8 cellular contexts compared by ENCODE assay signal in the genomic region with DNA sequence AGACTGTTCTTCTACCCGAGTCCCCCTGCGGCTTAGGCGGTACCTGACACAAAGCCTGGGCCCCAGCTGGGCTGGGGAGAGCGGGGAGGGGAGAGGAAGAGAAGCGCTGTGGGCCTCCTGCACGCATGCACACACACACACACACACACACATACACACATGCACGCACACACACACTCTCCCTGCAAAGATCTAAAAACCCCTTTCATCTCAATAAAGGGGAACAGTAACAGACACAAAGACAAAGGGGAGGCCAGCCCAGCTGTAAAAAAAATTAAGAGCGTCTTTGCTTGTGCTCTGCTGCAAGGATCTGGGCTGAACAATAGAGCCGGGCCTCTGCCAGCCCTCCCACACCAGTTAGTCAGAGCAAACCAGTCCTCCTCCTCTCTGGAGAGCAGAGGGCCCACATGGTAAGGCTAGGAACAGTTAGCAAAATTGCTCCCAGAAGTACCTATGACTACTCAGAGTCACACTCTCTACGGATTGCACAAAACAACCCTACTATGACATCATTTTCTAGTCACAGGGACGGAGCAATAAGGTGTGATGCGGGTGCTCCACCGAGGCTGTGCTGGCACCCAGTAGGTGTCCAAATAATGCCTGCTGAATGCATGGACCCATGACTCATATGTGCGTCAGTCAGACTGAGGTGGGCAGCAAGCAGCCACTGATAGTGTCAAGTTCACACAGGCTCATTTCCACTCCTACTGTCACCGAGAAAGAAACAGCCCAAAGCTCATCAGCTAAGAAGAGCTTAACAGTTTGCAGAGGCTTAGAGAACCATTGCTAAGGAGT. TPM values are rescaled to one million over a fixed set of nuclear protein-coding genes. Genes with fewer than 3 reads are reported as not detected.
A peak's percentile ranks its signal among the peaks of the same experiment; 100 is the strongest.
DNase-seq lines count a peak whose midpoint lies in the region; ATAC-seq, FAIRE-seq and TF ChIP-seq lines count a peak whose summit lies in the region.

No MANE protein-coding gene starts in this region.

- peak overlapping the region; percentile 84 for H3K4me3 Mint-ChIP-seq in CD4-positive, alpha-beta T cell
- H3K4me3 Mint-ChIP-seq in activated CD4-positive, alpha-beta memory T cell treated with anti-CD3 and anti-CD28 coated beads for 36 hours, result peak overlapping the region; percentile 60

- CTCF ChIA-PET in CD4-positive, alpha-beta T cell (lab: Charles Lee), result interaction anchor here (1.2 to 2.0 kb wide), 4 partner anchors 9 to 24 kb away, joined by 5 to 15 read pairs (median 8); partner anchors contain the start of genes CFAP58 and ITPRIP
- CTCF ChIA-PET in activated CD4-positive, alpha-beta memory T cell treated with anti-CD3 and anti-CD28 coated beads for 36 hours (lab: Charles Lee), result interaction anchor here (0.7 to 4.7 kb wide), 9 partner anchors 9 to 55 kb away, joined by 3 to 24 read pairs (median 6); partner anchors contain the start of genes CFAP58 and ITPRIP

- H3K27ac ChIP-seq in CD4-positive, alpha-beta T cell (ENCODE audit: low read depth, low read length), result peak overlapping the region; percentile 75
- H3K27ac ChIP-seq in duodenal mucosa (ENCODE audit: low read depth, low read length), result peak overlapping the region; percentile 68

- H3K9ac ChIP-seq in duodenal mucosa (ENCODE audit: low read depth in 1 of 2, low read length in 2 of 2), result peak overlapping the region in 1 of 2 donors; percentile 24

- FAIRE-seq in H54 (lab: Jason Lieb, UNC), result no peak

- TF ChIP-seq POLR2A in H54 (IDR thresholded peaks at IDR 0.05; ENCODE audit: low read depth, low read length), result no peak

- peaks cover 100% of the 10 kb centered on the region for H3K4me1 Mint-ChIP-seq in CD4-positive, alpha-beta T cell (ENCODE audit: low read depth)
- peaks cover 96% of the 10 kb centered on the region for H3K4me1 Mint-ChIP-seq in activated CD4-positive, alpha-beta memory T cell treated with anti-CD3 and anti-CD28 coated beads for 36 hours (ENCODE audit: low read depth)

- peak; percentile 65 for ATAC-seq in CD4-positive, alpha-beta T cell (ENCODE audit: poor library complexity)

- H3K27me3 Mint-ChIP-seq in CD4-positive, alpha-beta T cell, result no peaks in the 10 kb centered on the region
- H3K27me3 Mint-ChIP-seq in activated CD4-positive, alpha-beta memory T cell treated with anti-CD3 and anti-CD28 coated beads for 36 hours, result no peaks in the 10 kb centered on the region

- H3K4me1 ChIP-seq in duodenal mucosa (ENCODE audit: control insufficient read depth in 1 of 2, insufficient read depth in 2 of 2, low read length in 2 of 2), result peaks cover 82 to 86% of the 10 kb centered on the region in 2 donors
- H3K4me1 ChIP-seq in mononuclear cell (ENCODE audit: insufficient read depth, low read length), result peaks cover 100% of the 10 kb centered on the region

- TF ChIP-seq CTCF in CD4-positive, alpha-beta T cell (IDR thresholded peaks at IDR 0.05), result no peak

- H3K27ac Mint-ChIP-seq in CD4-positive, alpha-beta T cell, result peak overlapping the region; percentile 88
- peak overlapping the region; percentile 91 for H3K27ac Mint-ChIP-seq in activated CD4-positive, alpha-beta memory T cell treated with anti-CD3 and anti-CD28 coated beads for 36 hours

- peaks cover 42% of the 10 kb centered on the region for H3K36me3 Mint-ChIP-seq in CD4-positive, alpha-beta T cell (ENCODE audit: low read depth)
- H3K36me3 Mint-ChIP-seq in activated CD4-positive, alpha-beta memory T cell treated with anti-CD3 and anti-CD28 coated beads for 36 hours, result peaks cover 7% of the 10 kb centered on the region

- DNase-seq in CD4-positive, alpha-beta T cell, result peak; percentile 44 to 70 (median 64)
- peak; percentile 63 for DNase-seq in H54 (ENCODE audit: insufficient read length, low spot score)
- DNase-seq in NCI-H1436 (lab: John Stamatoyannopoulos, UW), result peak; percentile 57
- peak; percentile 92 for DNase-seq in activated CD4-positive, alpha-beta memory T cell treated with anti-CD3 and anti-CD28 coated beads for 36 hours
- DNase-seq in stimulated activated CD8-positive, alpha-beta memory T cell treated with anti-CD3 and anti-CD28 coated beads, Interleukin-4, amount 100 ng/mL, for 24 hours (ENCODE audit: low read depth), result peak; percentile 66
- no peak for DNase-seq in cortex of kidney (lab: John Stamatoyannopoulos, UW)

- no peaks in the 10 kb centered on the region for H3K36me3 ChIP-seq in duodenal mucosa (ENCODE audit: control insufficient read depth in 1 of 2, insufficient read depth in 2 of 2, low read length in 2 of 2)

- H3K4me3 ChIP-seq in duodenal mucosa (ENCODE audit: low read depth in 1 of 2, low read length in 2 of 2) (peak overlapping the region; percentile 7 to 30), mononuclear cell (ENCODE audit: low read length) (peak overlapping the region; percentile 5)

- intact Hi-C loops in CD4-positive, alpha-beta T cell (cut with DNase I, micrococcal nuclease), result loop anchor here in 1 of 2 experiments (1.0 to 2.0 kb wide), 2 partner anchors 9 to 20 kb away; partner anchors contain the start of gene ITPRIP
- intact Hi-C loops in activated CD4-positive, alpha-beta memory T cell treated with anti-CD3 and anti-CD28 coated beads for 36 hours (cut with micrococcal nuclease), result loop anchor here (1.0 to 2.0 kb wide), 5 partner anchors 9 to 208 kb away; partner anchors contain the start of genes GSTO2 and ITPRIP

- H3K9me3 Mint-ChIP-seq in CD4-positive, alpha-beta T cell, result no peaks in the 10 kb centered on the region
- no peaks in the 10 kb centered on the region for H3K9me3 Mint-ChIP-seq in activated CD4-positive, alpha-beta memory T cell treated with anti-CD3 and anti-CD28 coated beads for 36 hours

- H3K9me3 ChIP-seq in CD4-positive, alpha-beta T cell (ENCODE audit: control insufficient read depth, low read length), result no peaks in the 10 kb centered on the region
- no peaks in the 10 kb centered on the region for H3K9me3 ChIP-seq in duodenal mucosa (ENCODE audit: control insufficient read depth in 1 of 2, low read length in 2 of 2)
- no peaks in the 10 kb centered on the region for H3K9me3 ChIP-seq in mononuclear cell (ENCODE audit: low read depth, low read length)

- POLR2A ChIA-PET in CD4-positive, alpha-beta T cell (lab: Charles Lee), result interaction anchor here (1.0 to 4.1 kb wide), 7 partner anchors 9 to 24 kb away, joined by 3 to 64 read pairs (median 4); partner anchors contain the start of genes CFAP58 and ITPRIP
- POLR2A ChIA-PET in activated CD4-positive, alpha-beta memory T cell treated with anti-CD3 and anti-CD28 coated beads for 36 hours (lab: Charles Lee), result interaction anchor here (1.3 to 2.3 kb wide), 3 partner anchors 10 to 37 kb away, joined by 3 to 22 read pairs (median 3); partner anchors contain the start of gene ITPRIP

- H3K27me3 ChIP-seq in CD4-positive, alpha-beta T cell (ENCODE audit: control insufficient read depth, insufficient read depth, low read length), result no peaks in the 10 kb centered on the region
- H3K27me3 ChIP-seq in duodenal mucosa (ENCODE audit: control insufficient read depth in 1 of 2, insufficient read depth in 2 of 2, low read length in 2 of 2), result no peaks in the 10 kb centered on the region
- no peaks in the 10 kb centered on the region for H3K27me3 ChIP-seq in mononuclear cell (ENCODE audit: insufficient read depth, low read length)

RNA-seq across cellular contexts. Expression of gene ITPRIP, which starts 9.2 kb away (rescaled TPM):
- total RNA-seq in CD4-positive, alpha-beta T cell, result 100 to 1,000 TPM; 127 to 133 TPM
- total RNA-seq in activated CD4-positive, alpha-beta memory T cell treated with anti-CD3 and anti-CD28 coated beads for 36 hours, result 10 to 100 TPM; 15.6 to 16.6 TPM
- total RNA-seq in mononuclear cell, result 62.7 TPM

RNA-seq across cellular contexts. Expression of gene CFAP58, which starts 24.5 kb away (rescaled TPM):
- not detected for total RNA-seq in CD4-positive, alpha-beta T cell
- total RNA-seq in activated CD4-positive, alpha-beta memory T cell treated with anti-CD3 and anti-CD28 coated beads for 36 hours, result under 1 TPM; 0.31 to 0.88 TPM
- total RNA-seq in mononuclear cell, result 0.10 TPM
